In genomic region chr19:1269478-1270167, GRCh38 we compare ENCODE assay signal across 1 cellular context.
TF ChIP-seq lines count a peak whose summit lies in the region.

No MANE protein-coding gene starts in this region.

TF ChIP-seq in IMR-90, 13 proteins besides CTCF, POLR2A, EP300 and RAD21 (continued from another document):
- TF ChIP-seq USF2 (IDR thresholded peaks at IDR 0.05; ENCODE audit: low read depth, low read length): peak; percentile 92
TF ChIP-seq in IMR-90: peak in this region for 5.
